In genomic region chr3:188458761-188459160, GRCh38 we compare ENCODE assay signal across 21 cellular contexts.
DNase-seq lines count a peak whose midpoint lies in the region; FAIRE-seq and TF ChIP-seq lines count a peak whose summit lies in the region.
"Had no signal": no experiment of that assay in that cellular context is flagged by ENCODE, and none has a peak within 500 bp of the region (broad histone marks: within the 10 kb centered on the region; RNA-seq: fewer than 3 reads in every experiment).

No MANE protein-coding gene starts in this region.

- no peaks in the 10 kb centered on the region for H3K36me3 ChIP-seq in Loucy (ENCODE audit: insufficient read depth, low read length)
- H3K36me3 ChIP-seq: BE2C, SJCRH30 had no signal

- H3F3A ChIP-seq in Loucy (ENCODE audit: low read depth), result no peaks in the 10 kb centered on the region

- no peak overlapping the region for H3K9ac ChIP-seq in Loucy (ENCODE audit: low read depth, low read length, poor library complexity, severe bottlenecking)

- H3K4me3 ChIP-seq in Loucy (ENCODE audit: low read length, poor library complexity, severe bottlenecking) (no peak overlapping the region), fibroblast of the aortic adventitia (ENCODE audit: low read depth, low read length) (no peak overlapping the region)
- H3K4me3 ChIP-seq: SJCRH30 had no signal

- H3K27me3 ChIP-seq in Loucy (ENCODE audit: insufficient read depth, low read length, poor library complexity, severe bottlenecking), result no peaks in the 10 kb centered on the region
- H3K27me3 ChIP-seq: BE2C, SJCRH30 had no signal

- no peak for FAIRE-seq in GM19239 (lab: Jason Lieb, UNC)
- FAIRE-seq: H1 had no signal

- H2AFZ ChIP-seq in Loucy (ENCODE audit: low read length), result no peak overlapping the region

- peak overlapping the region; percentile 1 for H3K4me2 ChIP-seq in Loucy (ENCODE audit: low read depth, low read length, poor library complexity, severe bottlenecking)

- no peaks in the 10 kb centered on the region for H4K20me1 ChIP-seq in Loucy (ENCODE audit: insufficient read depth, low read length, poor library complexity, severe bottlenecking)

- DNase-seq in astrocyte of the hippocampus (ENCODE audit: low read depth, low spot score) (peak; percentile 78), fibroblast of the aortic adventitia (ENCODE audit: low read depth) (peak; percentile 35), stromal cell of bone marrow (ENCODE audit: low read depth) (peak; percentile 12), NOMO-1 treated with DMSO at 0.1 percent for 48 hours (lab: John Stamatoyannopoulos, UW; ENCODE audit: unreplicated experiment) (no peak), GM19239 (ENCODE audit: insufficient read length, low spot score) (no peak), HCEC 1CT (no peak)
- no peak for DNase-seq in activated CD4-positive, alpha-beta T cell treated with anti-CD3 and anti-CD28 coated beads for 1 hour
- DNase-seq: BE2C; CD8-positive, alpha-beta memory T cell; DMS79 treated with DMSO at 0.1 percent for 48 hours; MV-4-11; NCI-H1105 treated with DMSO at 0.1 percent for 48 hours; NCI-H146; NCI-H1930; NCI-H446; NCI-H524 treated with DMSO at 0.1 percent for 48 hours; NCI-H774; PC-3; SJCRH30 had no signal

- H3K79me2 ChIP-seq in Loucy (ENCODE audit: insufficient read depth, low read length), result no peaks in the 10 kb centered on the region; the same call in 1 of the 2 replicates

- no peaks in the 10 kb centered on the region for H3K9me2 ChIP-seq in Loucy (replicated peaks; ENCODE audit: low read depth, low read length)

- peaks cover 14% of the 10 kb centered on the region for H3K4me1 ChIP-seq in Loucy (ENCODE audit: insufficient read depth, low read length, poor library complexity, severe bottlenecking)
- H3K4me1 ChIP-seq: BE2C, SJCRH30 had no signal

- TF ChIP-seq CTCF in Loucy (conservative IDR thresholded peaks at IDR 0.05; ENCODE audit: low read length) (no peak), fibroblast of the aortic adventitia (IDR thresholded peaks at IDR 0.05; ENCODE audit: insufficient read depth, low read length) (no peak)

- H3K9me3 ChIP-seq in Loucy (ENCODE audit: insufficient read depth, low read depth, low read length), result no peaks in the 10 kb centered on the region
- H3K9me3 ChIP-seq: BE2C, SJCRH30 had no signal

Comparison
In these comparisons a context has a peak if more than half of its experiments do, and no peak if none do; other contexts are left out.
1. DNase-seq: peak in astrocyte of the hippocampus (single experiment), fibroblast of the aortic adventitia (single experiment) and stromal cell of bone marrow (single experiment); none in NOMO-1 treated with DMSO at 0.1 percent for 48 hours (single experiment), GM19239 (single experiment), activated CD4-positive, alpha-beta T cell treated with anti-CD3 and anti-CD28 coated beads for 1 hour (single experiment) and HCEC 1CT (single experiment).